26 cellular contexts compared by ENCODE assay signal in genomic region chr16:54462151-54462651, GRCh38.
DNase-seq lines count a peak whose midpoint lies in the region; ATAC-seq, FAIRE-seq and TF ChIP-seq lines count a peak whose summit lies in the region.
"Had no signal": no experiment of that assay in that cellular context is flagged by ENCODE, and none has a peak within 500 bp of the region (broad histone marks: within the 10 kb centered on the region; RNA-seq: fewer than 3 reads in every experiment).

No MANE protein-coding gene starts in this region.

- DNase-seq in AG20443 (ENCODE audit: low spot score), result peak; percentile 70
- peak; percentile 80 for DNase-seq in HS-5 (ENCODE audit: low read depth)
- peak; percentile 27 for DNase-seq in brain microvascular endothelial cell
- DNase-seq in myocyte (ENCODE audit: low read depth), result peak; percentile 70
- no peak for DNase-seq in neural progenitor cell (ENCODE audit: low spot score)
- no peak for DNase-seq in HTR-8/SVneo (ENCODE audit: insufficient read length, low spot score)
- DNase-seq in stimulated activated naive CD8-positive, alpha-beta T cell treated with anti-CD3 and anti-CD28 coated beads, Interleukin-15, amount 100 ng/mL, for 72 hours, result no peak
- DNase-seq: activated naive CD4-positive, alpha-beta T cell treated with anti-CD3 and anti-CD28 coated beads, Interleukin-2, amount 10 ng/mL, durations not matched to agents 7 days and 5 days; CD4-positive, alpha-beta T cell; gastrocnemius medialis; Karpas-422; naive thymus-derived CD4-positive, alpha-beta T cell; NCI-H1092; NCI-H187 treated with DMSO at 0.1 percent for 48 hours; pancreas; stimulated activated CD4-positive, alpha-beta T cell treated with anti-CD3 and anti-CD28 coated beads, Interleukin-12 subunit alpha, Interleukin-12 subunit beta, amount 100 ng/mL, for 4 hours; stimulated activated CD4-positive, alpha-beta T cell treated with anti-CD3 and anti-CD28 coated beads, Interleukin-4, amount 100 ng/mL, for 24 hours; stimulated activated naive B cell treated with anti-CD40 and anti-IgM and Interleukin-4, amounts not matched to agents 10 μg/mL and 1 μg/mL and 100 μg/mL, for 72 hours; testis had no signal

- H3K9me3 ChIP-seq in neural progenitor cell (ENCODE audit: low read depth), result no peaks in the 10 kb centered on the region
- H3K9me3 ChIP-seq: gastrocnemius medialis, pancreas, testis had no signal

- no peak overlapping the region for H3K27ac Mint-ChIP-seq in neural progenitor cell
- no peak overlapping the region for H3K27ac Mint-ChIP-seq in stimulated activated naive CD8-positive, alpha-beta T cell treated with anti-CD3 and anti-CD28 coated beads, Interleukin-15, amount 100 ng/mL, for 72 hours
- H3K27ac Mint-ChIP-seq: activated naive CD4-positive, alpha-beta T cell treated with anti-CD3 and anti-CD28 coated beads, Interleukin-2, amount 10 ng/mL, durations not matched to agents 7 days and 5 days; activated T-helper 1 cell treated with anti-CD3 and anti-CD28 coated beads, Interleukin-12 subunit alpha, Interleukin-12 subunit beta, Interleukin-2, Interleukin-4 antibody, amounts not matched to agents 30 ng/mL and 10 ng/mL and 1 ng/mL, durations not matched to agents 14 hours and 24 hours and 36 hours; CD4-positive, alpha-beta T cell; naive thymus-derived CD4-positive, alpha-beta T cell; stimulated activated naive B cell treated with anti-CD40 and anti-IgM and Interleukin-4, amounts not matched to agents 10 μg/mL and 1 μg/mL and 100 μg/mL, for 72 hours; T-helper 2 cell treated with Interferon-gamma antibody and Interleukin-4, amounts not matched to agents 5 μg/mL and 100 μg/mL, for 36 hours had no signal

- no peaks in the 10 kb centered on the region for H3K36me3 Mint-ChIP-seq in neural progenitor cell
- H3K36me3 Mint-ChIP-seq: activated naive CD4-positive, alpha-beta T cell treated with anti-CD3 and anti-CD28 coated beads, Interleukin-2, amount 10 ng/mL, durations not matched to agents 7 days and 5 days; stimulated activated naive B cell treated with anti-CD40 and anti-IgM and Interleukin-4, amounts not matched to agents 10 μg/mL and 1 μg/mL and 100 μg/mL, for 72 hours had no signal

- no peak for FAIRE-seq in HTR-8/SVneo (lab: Jason Lieb, UNC)
- FAIRE-seq: pancreas had no signal

- H3K79me2 ChIP-seq in neural progenitor cell (ENCODE audit: low read depth), result no peaks in the 10 kb centered on the region
- H3K79me2 ChIP-seq: hepatocyte had no signal

- H3K27ac ChIP-seq in brain microvascular endothelial cell, result no peak overlapping the region
- H3K27ac ChIP-seq in neural progenitor cell, result no peak overlapping the region
- H3K27ac ChIP-seq: epithelial cell of prostate, gastrocnemius medialis, hepatocyte, pancreas, right atrium auricular region, testis had no signal

- no peaks in the 10 kb centered on the region for H3K4me1 ChIP-seq in neural progenitor cell
- H3K4me1 ChIP-seq: pancreas, right atrium auricular region, testis had no signal

- H3K4me3 ChIP-seq in brain microvascular endothelial cell (ENCODE audit: low read depth, low read length) (no peak overlapping the region), neural progenitor cell (no peak overlapping the region)
- H3K4me3 ChIP-seq: gastrocnemius medialis, hepatocyte, pancreas, right atrium auricular region, testis had no signal

- TF ChIP-seq CTCF in brain microvascular endothelial cell (IDR thresholded peaks at IDR 0.05; ENCODE audit: low read depth, low read length, missing control alignments), result no peak
- no peak for TF ChIP-seq CTCF in neural progenitor cell (IDR thresholded peaks at IDR 0.05)

- no peak overlapping the region for H3K4me3 Mint-ChIP-seq in neural progenitor cell
- H3K4me3 Mint-ChIP-seq in stimulated activated naive CD8-positive, alpha-beta T cell treated with anti-CD3 and anti-CD28 coated beads, Interleukin-15, amount 100 ng/mL, for 72 hours, result no peak overlapping the region
- H3K4me3 Mint-ChIP-seq: activated naive CD4-positive, alpha-beta T cell treated with anti-CD3 and anti-CD28 coated beads, Interleukin-2, amount 10 ng/mL, durations not matched to agents 7 days and 5 days; activated T-helper 1 cell treated with anti-CD3 and anti-CD28 coated beads, Interleukin-12 subunit alpha, Interleukin-12 subunit beta, Interleukin-2, Interleukin-4 antibody, amounts not matched to agents 30 ng/mL and 10 ng/mL and 1 ng/mL, durations not matched to agents 14 hours and 24 hours and 36 hours; CD4-positive, alpha-beta T cell; naive thymus-derived CD4-positive, alpha-beta T cell; stimulated activated naive B cell treated with anti-CD40 and anti-IgM and Interleukin-4, amounts not matched to agents 10 μg/mL and 1 μg/mL and 100 μg/mL, for 72 hours; T-helper 2 cell treated with Interferon-gamma antibody and Interleukin-4, amounts not matched to agents 5 μg/mL and 100 μg/mL, for 36 hours had no signal

- in situ Hi-C loops in brain microvascular endothelial cell (cut with HindIII; ENCODE audit: low pct_ligation_motif_present, low sequenced_read_pairs), result no loop called here

- ATAC-seq in HG03342 (IDR thresholded peaks at IDR 0.05; ENCODE audit: unreplicated experiment), result no peak
- ATAC-seq in stimulated activated naive CD8-positive, alpha-beta T cell treated with anti-CD3 and anti-CD28 coated beads, Interleukin-15, amount 100 ng/mL, for 72 hours, result no peak
- ATAC-seq: gastrocnemius medialis; left lobe of liver; naive thymus-derived CD4-positive, alpha-beta T cell; pancreas; stimulated activated naive B cell treated with anti-CD40 and anti-IgM and Interleukin-4, amounts not matched to agents 10 μg/mL and 1 μg/mL and 100 μg/mL, for 72 hours had no signal

- H3K36me3 ChIP-seq in brain microvascular endothelial cell (replicated peaks), result no peaks in the 10 kb centered on the region
- H3K36me3 ChIP-seq in neural progenitor cell, result no peaks in the 10 kb centered on the region
- H3K36me3 ChIP-seq: gastrocnemius medialis, pancreas, right atrium auricular region had no signal

- no peak overlapping the region for H3K9ac ChIP-seq in neural progenitor cell

- H3K27me3 ChIP-seq in brain microvascular endothelial cell (replicated peaks), result no peaks in the 10 kb centered on the region
- no peaks in the 10 kb centered on the region for H3K27me3 ChIP-seq in neural progenitor cell
- H3K27me3 ChIP-seq: pancreas, right atrium auricular region, testis had no signal

- peaks cover 12% of the 10 kb centered on the region for H3K9me3 Mint-ChIP-seq in neural progenitor cell
- peaks cover 15 to 16% of the 10 kb centered on the region in 2 donors for H3K9me3 Mint-ChIP-seq in stimulated activated naive CD8-positive, alpha-beta T cell treated with anti-CD3 and anti-CD28 coated beads, Interleukin-15, amount 100 ng/mL, for 72 hours

- no peaks in the 10 kb centered on the region for H3F3A ChIP-seq in neural progenitor cell (ENCODE audit: low read depth)

- peaks cover 17% of the 10 kb centered on the region for H3K4me1 Mint-ChIP-seq in neural progenitor cell
- no peaks in the 10 kb centered on the region for H3K4me1 Mint-ChIP-seq in stimulated activated naive CD8-positive, alpha-beta T cell treated with anti-CD3 and anti-CD28 coated beads, Interleukin-15, amount 100 ng/mL, for 72 hours
- H3K4me1 Mint-ChIP-seq: activated naive CD4-positive, alpha-beta T cell treated with anti-CD3 and anti-CD28 coated beads, Interleukin-2, amount 10 ng/mL, durations not matched to agents 7 days and 5 days; naive thymus-derived CD4-positive, alpha-beta T cell; stimulated activated naive B cell treated with anti-CD40 and anti-IgM and Interleukin-4, amounts not matched to agents 10 μg/mL and 1 μg/mL and 100 μg/mL, for 72 hours had no signal

- no peaks in the 10 kb centered on the region for H4K20me1 ChIP-seq in neural progenitor cell (ENCODE audit: low read depth)

- H2AFZ ChIP-seq in neural progenitor cell (replicated peaks), result no peak overlapping the region
- H2AFZ ChIP-seq: hepatocyte had no signal

- no peak overlapping the region for H3K4me2 ChIP-seq in neural progenitor cell
- H3K4me2 ChIP-seq: hepatocyte had no signal

- H3K27me3 Mint-ChIP-seq in neural progenitor cell (ENCODE audit: insufficient read depth, low read depth), result peaks cover 5% of the 10 kb centered on the region
- no peaks in the 10 kb centered on the region for H3K27me3 Mint-ChIP-seq in stimulated activated naive CD8-positive, alpha-beta T cell treated with anti-CD3 and anti-CD28 coated beads, Interleukin-15, amount 100 ng/mL, for 72 hours
- H3K27me3 Mint-ChIP-seq: activated naive CD4-positive, alpha-beta T cell treated with anti-CD3 and anti-CD28 coated beads, Interleukin-2, amount 10 ng/mL, durations not matched to agents 7 days and 5 days; stimulated activated naive B cell treated with anti-CD40 and anti-IgM and Interleukin-4, amounts not matched to agents 10 μg/mL and 1 μg/mL and 100 μg/mL, for 72 hours had no signal

Comparison
In these comparisons a context has a peak if more than half of its experiments do, and no peak if none do; other contexts are left out.
1. DNase-seq: peak in AG20443 (single experiment), HS-5 (single experiment), brain microvascular endothelial cell (single experiment) and myocyte (single experiment); none in neural progenitor cell (single experiment), HTR-8/SVneo (single experiment) and stimulated activated naive CD8-positive, alpha-beta T cell treated with anti-CD3 and anti-CD28 coated beads, Interleukin-15, amount 100 ng/mL, for 72 hours (0 of 2).